Comparison of ENCODE assay signal across 14 cellular contexts in the genomic region with DNA sequence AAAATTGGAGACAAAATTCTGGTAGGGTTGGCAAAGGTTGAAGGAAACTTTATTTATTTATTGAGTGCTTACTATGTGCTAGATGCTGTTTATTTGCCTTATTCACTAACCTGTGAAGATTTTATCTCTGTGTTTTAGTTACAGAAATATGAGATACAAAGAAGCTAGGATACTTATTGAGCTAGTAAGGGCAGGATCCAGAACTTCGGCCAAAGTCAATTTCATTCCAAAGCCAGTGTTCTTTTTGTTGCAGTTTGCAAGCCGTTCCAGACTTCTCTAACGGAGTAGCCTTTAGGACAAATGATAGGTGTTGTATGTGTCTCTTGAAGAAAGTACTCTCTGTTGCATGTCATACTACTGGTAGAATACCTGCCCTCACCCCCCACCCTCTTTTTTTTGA. TPM values are rescaled to one million over a fixed set of nuclear protein-coding genes. Genes with fewer than 3 reads are reported as not detected.
A peak's percentile ranks its signal among the peaks of the same experiment; 100 is the strongest.
DNase-seq lines count a peak whose midpoint lies in the region; ATAC-seq and TF ChIP-seq lines count a peak whose summit lies in the region.
"Had no signal": no experiment of that assay in that cellular context is flagged by ENCODE, and none has a peak within 500 bp of the region (broad histone marks: within the 10 kb centered on the region; RNA-seq: fewer than 3 reads in every experiment).

No MANE protein-coding gene starts in this region.

- peak overlapping the region; percentile 80 for H3K27ac Mint-ChIP-seq in activated CD4-positive, alpha-beta memory T cell treated with anti-CD3 and anti-CD28 coated beads for 36 hours
- H3K27ac Mint-ChIP-seq in activated CD4-positive, alpha-beta memory T cell treated with anti-CD3 and anti-CD28 coated beads, Interleukin-2, amount 10 ng/mL, durations not matched to agents 7 days and 5 days, result no peak overlapping the region

- H4K20me1 ChIP-seq in OCI-LY7 (ENCODE audit: insufficient read depth, low read length), result peaks cover 7% of the 10 kb centered on the region; the same call in 1 of the 2 replicates
- H4K20me1 ChIP-seq in smooth muscle cell (ENCODE audit: low read depth), result peaks cover 68% of the 10 kb centered on the region

- H3F3A ChIP-seq in smooth muscle cell (ENCODE audit: low read depth), result peaks cover 7% of the 10 kb centered on the region

- peaks cover 7% of the 10 kb centered on the region for H3K36me3 ChIP-seq in OCI-LY7 (ENCODE audit: insufficient read depth, low read length)
- no peaks in the 10 kb centered on the region for H3K36me3 ChIP-seq in esophagus squamous epithelium
- H3K36me3 ChIP-seq in smooth muscle cell (ENCODE audit: low read depth), result no peaks in the 10 kb centered on the region

- no peak for DNase-seq in activated CD4-positive, alpha-beta memory T cell treated with anti-CD3 and anti-CD28 coated beads for 36 hours
- DNase-seq in activated CD4-positive, alpha-beta memory T cell treated with anti-CD3 and anti-CD28 coated beads, Interleukin-2, amount 10 ng/mL, durations not matched to agents 7 days and 5 days, result no peak
- DNase-seq in OCI-LY7 (ENCODE audit: low spot score) (no peak), esophagus squamous epithelium (lab: John Stamatoyannopoulos, UW) (no peak), smooth muscle cell (lab: John Stamatoyannopoulos, UW; ENCODE audit: unreplicated experiment) (no peak), KG1 (lab: John Stamatoyannopoulos, UW) (no peak), NCI-H748 (lab: John Stamatoyannopoulos, UW; ENCODE audit: unreplicated experiment) (no peak)
- DNase-seq: cortex of kidney; left cardiac atrium; NCI-H1436; NCI-H748 treated with DMSO at 0.1 percent for 48 hours; stimulated activated CD4-positive, alpha-beta T cell treated with anti-CD3 and anti-CD28 coated beads, Interleukin-2, amount 100 ng/mL, for 48 hours had no signal

- no peak for ATAC-seq in GM21619 (IDR thresholded peaks at IDR 0.05; ENCODE audit: unreplicated experiment)
- ATAC-seq: left cardiac atrium had no signal

- H3K36me3 Mint-ChIP-seq in activated CD4-positive, alpha-beta memory T cell treated with anti-CD3 and anti-CD28 coated beads for 36 hours, result no peaks in the 10 kb centered on the region
- H3K36me3 Mint-ChIP-seq in activated CD4-positive, alpha-beta memory T cell treated with anti-CD3 and anti-CD28 coated beads, Interleukin-2, amount 10 ng/mL, durations not matched to agents 7 days and 5 days (ENCODE audit: low read depth), result peaks cover 5% of the 10 kb centered on the region

- H3K4me3 ChIP-seq in OCI-LY7 (ENCODE audit: low read depth, low read length, poor library complexity, severe bottlenecking), result peak overlapping the region; percentile 53
- no peak overlapping the region for H3K4me3 ChIP-seq in esophagus squamous epithelium
- H3K4me3 ChIP-seq in smooth muscle cell, result no peak overlapping the region

- BruUV-seq in OCI-LY7 (replicated peaks; lab: Mats Ljungman, UMichigan), result no TSS peak

- TF ChIP-seq POLR2A in esophagus squamous epithelium (IDR thresholded peaks at IDR 0.05), result no peak

- H3K4me1 Mint-ChIP-seq in activated CD4-positive, alpha-beta memory T cell treated with anti-CD3 and anti-CD28 coated beads for 36 hours (ENCODE audit: low read depth), result peaks cover 79% of the 10 kb centered on the region
- peaks cover 74% of the 10 kb centered on the region for H3K4me1 Mint-ChIP-seq in activated CD4-positive, alpha-beta memory T cell treated with anti-CD3 and anti-CD28 coated beads, Interleukin-2, amount 10 ng/mL, durations not matched to agents 7 days and 5 days

- no peaks in the 10 kb centered on the region for H3K9me2 ChIP-seq in OCI-LY7 (ENCODE audit: insufficient read depth, low read length)

- no peak for TF ChIP-seq CTCF in OCI-LY7 (conservative IDR thresholded peaks at IDR 0.05; ENCODE audit: low read length)
- TF ChIP-seq CTCF in esophagus squamous epithelium (IDR thresholded peaks at IDR 0.05), result no peak
- TF ChIP-seq CTCF in smooth muscle cell (IDR thresholded peaks at IDR 0.05; ENCODE audit: borderline replicate concordance, insufficient read depth, poor library complexity, severe bottlenecking), result no peak

- H3K4me2 ChIP-seq in OCI-LY7 (ENCODE audit: low read length) (peak overlapping the region; percentile 71), smooth muscle cell (peak overlapping the region; percentile 61)

- H3K4me3 Mint-ChIP-seq in activated CD4-positive, alpha-beta memory T cell treated with anti-CD3 and anti-CD28 coated beads for 36 hours, result peak overlapping the region; percentile 2
- no peak overlapping the region for H3K4me3 Mint-ChIP-seq in activated CD4-positive, alpha-beta memory T cell treated with anti-CD3 and anti-CD28 coated beads, Interleukin-2, amount 10 ng/mL, durations not matched to agents 7 days and 5 days

- H2AFZ ChIP-seq in OCI-LY7 (ENCODE audit: low read length) (no peak overlapping the region), smooth muscle cell (ENCODE audit: low read depth) (no peak overlapping the region)

- H3K9me3 ChIP-seq in OCI-LY7 (ENCODE audit: low read length) (no peaks in the 10 kb centered on the region), esophagus squamous epithelium (no peaks in the 10 kb centered on the region), smooth muscle cell (replicated peaks; ENCODE audit: low read depth) (no peaks in the 10 kb centered on the region)

- POLR2A ChIA-PET in activated CD4-positive, alpha-beta memory T cell treated with anti-CD3 and anti-CD28 coated beads for 36 hours (lab: Charles Lee), result interaction anchor here (1.2 to 1.8 kb wide), 2 partner anchors 22 to 24 kb away, joined by 6 to 13 read pairs; a partner anchor contains a TSS
- POLR2A ChIA-PET in activated CD4-positive, alpha-beta memory T cell treated with anti-CD3 and anti-CD28 coated beads, Interleukin-2, amount 10 ng/mL, durations not matched to agents 7 days and 5 days (lab: Charles Lee), result interaction anchor here (0.7 to 6.0 kb wide), 3 partner anchors 8 to 23 kb away, joined by 4 to 64 read pairs (median 14); a partner anchor contains a TSS
- POLR2A ChIA-PET in OCI-LY7 (lab: Charles Lee), result interaction anchor here (0.6 to 8.7 kb wide), 20 partner anchors 8 to 284 kb away, joined by 3 to 335 read pairs (median 6); a partner anchor contains a TSS

- CTCF ChIA-PET in activated CD4-positive, alpha-beta memory T cell treated with anti-CD3 and anti-CD28 coated beads for 36 hours (lab: Charles Lee), result interaction anchor here (1.0 to 5.8 kb wide), 6 partner anchors 7 to 109 kb away, joined by 3 to 50 read pairs (median 6); no protein-coding TSS in a partner anchor
- CTCF ChIA-PET in activated CD4-positive, alpha-beta memory T cell treated with anti-CD3 and anti-CD28 coated beads, Interleukin-2, amount 10 ng/mL, durations not matched to agents 7 days and 5 days (lab: Charles Lee), result interaction anchor here (1.3 to 6.2 kb wide), 4 partner anchors 7 to 116 kb away, joined by 3 to 38 read pairs (median 7); no protein-coding TSS in a partner anchor
- CTCF ChIA-PET in OCI-LY7 (lab: Charles Lee; ENCODE audit: unreplicated experiment), result interaction anchor here (0.8 to 3.8 kb wide), 6 partner anchors 8 to 77 kb away, joined by 4 to 17 read pairs (median 12); a partner anchor contains a TSS

- H3K79me2 ChIP-seq in OCI-LY7 (ENCODE audit: insufficient read depth, low read depth, low read length) (peaks cover 100% of the 10 kb centered on the region), smooth muscle cell (ENCODE audit: low read depth) (peaks cover 100% of the 10 kb centered on the region)

- intact Hi-C loops in activated CD4-positive, alpha-beta memory T cell treated with anti-CD3 and anti-CD28 coated beads for 36 hours (cut with micrococcal nuclease), result no loop called here
- intact Hi-C loops in OCI-LY7 (cut with micrococcal nuclease; ENCODE audit: unreplicated experiment), result loop anchor here (2.0 to 5.0 kb wide), 2 partner anchors 37 to 75 kb away; no protein-coding TSS in a partner anchor
- intact Hi-C loops in esophagus squamous epithelium (cut with DNase I), result no loop called here

- H3K27me3 ChIP-seq in esophagus squamous epithelium (no peaks in the 10 kb centered on the region), smooth muscle cell (ENCODE audit: low read depth) (no peaks in the 10 kb centered on the region)

- peak overlapping the region; percentile 22 for H3K9ac ChIP-seq in smooth muscle cell (ENCODE audit: low read depth)

- H3K9me3 Mint-ChIP-seq in activated CD4-positive, alpha-beta memory T cell treated with anti-CD3 and anti-CD28 coated beads for 36 hours, result no peaks in the 10 kb centered on the region
- no peaks in the 10 kb centered on the region for H3K9me3 Mint-ChIP-seq in activated CD4-positive, alpha-beta memory T cell treated with anti-CD3 and anti-CD28 coated beads, Interleukin-2, amount 10 ng/mL, durations not matched to agents 7 days and 5 days

- H3K27ac ChIP-seq in OCI-LY7 (ENCODE audit: low read depth, low read length, poor library complexity, severe bottlenecking) (peak overlapping the region; percentile 97), esophagus squamous epithelium (peak overlapping the region; percentile 27 to 61 (median 56)), smooth muscle cell (ENCODE audit: low read depth) (peak overlapping the region; percentile 84)

- H3K4me1 ChIP-seq in OCI-LY7 (ENCODE audit: insufficient read depth, low read length, poor library complexity, severe bottlenecking), result peaks cover 92% of the 10 kb centered on the region
- peaks cover 23 to 84% (median 53%) of the 10 kb centered on the region in 3 donors for H3K4me1 ChIP-seq in esophagus squamous epithelium
- peaks cover 50% of the 10 kb centered on the region for H3K4me1 ChIP-seq in smooth muscle cell (ENCODE audit: low read depth)

- H3K27me3 Mint-ChIP-seq in activated CD4-positive, alpha-beta memory T cell treated with anti-CD3 and anti-CD28 coated beads for 36 hours, result no peaks in the 10 kb centered on the region
- H3K27me3 Mint-ChIP-seq in activated CD4-positive, alpha-beta memory T cell treated with anti-CD3 and anti-CD28 coated beads, Interleukin-2, amount 10 ng/mL, durations not matched to agents 7 days and 5 days, result no peaks in the 10 kb centered on the region
- H3K27me3 Mint-ChIP-seq: progenitor cell of endocrine pancreas had no signal

- WGBS in esophagus squamous epithelium, 2 donors, result 73 to 80% methylated on average over 3 of the region's 3 CpGs
- 93% methylated on average over 3 of the region's 3 CpGs for WGBS in smooth muscle cell (ENCODE audit: low lambda C conversion rate)

RNA-seq across cellular contexts. Expression of a gene that starts 25.1 kb away (rescaled TPM):
- total RNA-seq in activated CD4-positive, alpha-beta memory T cell treated with anti-CD3 and anti-CD28 coated beads for 36 hours, result 100 to 1,000 TPM; 106 to 113 TPM
- 100 to 1,000 TPM; 153 to 170 TPM for total RNA-seq in activated CD4-positive, alpha-beta memory T cell treated with anti-CD3 and anti-CD28 coated beads, Interleukin-2, amount 10 ng/mL, durations not matched to agents 7 days and 5 days
- 124 and 140 TPM in 2 replicates for total RNA-seq in OCI-LY7 (2014; rRNA removed; shearing (Covaris generic))
- total RNA-seq in OCI-LY7 (2022) (250 and 261 TPM in 2 replicates), esophagus squamous epithelium (100 to 1,000 TPM in 1 of 4 donors, 10 to 100 TPM in 3; 57.3 to 178 (median 81.5) TPM), smooth muscle cell (63.5 and 71.8 TPM in 2 replicates)
- 43.3 and 46.8 TPM in 2 replicates for polyA plus RNA-seq in smooth muscle cell
